30 cellular contexts compared by ENCODE assay signal in genomic region chr7:66467887-66468286, GRCh38.
"Had no signal": no experiment of that assay in that cellular context is flagged by ENCODE, and none has a peak within 500 bp of the region (broad histone marks: within the 10 kb centered on the region; RNA-seq: fewer than 3 reads in every experiment).

No MANE protein-coding gene starts in this region.

- H2AFZ ChIP-seq: neural progenitor cell, parathyroid adenoma had no signal

- H3K27ac ChIP-seq: neural progenitor cell, ovary, parathyroid adenoma, psoas muscle, skin epidermis, suprapubic skin, testis, tibial artery, transverse colon, upper lobe of right lung, uterus had no signal

- H3K4me3 ChIP-seq: neural progenitor cell, ovary, psoas muscle, skin epidermis, suprapubic skin, testis, tibial artery, transverse colon, upper lobe of right lung, uterus had no signal

- H3K4me1 Mint-ChIP-seq: naive thymus-derived CD4-positive, alpha-beta T cell; nephron; neural progenitor cell; stimulated activated memory B cell treated with anti-CD40 and anti-IgM and Interleukin-4, amounts not matched to agents 10 μg/mL and 1 μg/mL and 100 μg/mL, for 72 hours had no signal

- DNase-seq: naive thymus-derived CD4-positive, alpha-beta T cell; natural killer cell; occipital lobe; ovary; posterior cingulate gyrus; psoas muscle; right cardiac atrium; stimulated activated CD4-positive, alpha-beta T cell treated with anti-CD3 and anti-CD28 coated beads, Interleukin-15, amount 100 ng/mL, for 24 hours; stimulated activated CD4-positive, alpha-beta T cell treated with anti-CD3 and anti-CD28 coated beads, Interleukin-2, amount 100 ng/mL, for 24 hours; stimulated activated CD4-positive, alpha-beta T cell treated with anti-CD3 and anti-CD28 coated beads, Interleukin-2, amount 100 ng/mL, for 48 hours; stimulated activated CD4-positive, alpha-beta T cell treated with anti-CD3 and anti-CD28 coated beads, Interleukin-4, amount 100 ng/mL, for 4 hours; stimulated activated CD8-positive, alpha-beta memory T cell treated with anti-CD3 and anti-CD28 coated beads, Interleukin-4, amount 100 ng/mL, for 48 hours; stimulated activated naive CD4-positive, alpha-beta T cell; stimulated activated naive CD8-positive, alpha-beta T cell treated with anti-CD3 and anti-CD28 coated beads, Interleukin-15, amount 100 ng/mL, for 72 hours; stimulated activated naive CD8-positive, alpha-beta T cell treated with anti-CD3 and anti-CD28 coated beads, Interleukin-15, Interleukin-2, amounts not matched to agents 100 U/mL and 50 U/mL, for 24 hours; substantia nigra; testis; tibial artery; transverse colon; upper lobe of right lung; uterus had no signal

- H3K36me3 ChIP-seq: neural progenitor cell, ovary, suprapubic skin, transverse colon, upper lobe of right lung, uterus had no signal

- H3K9ac ChIP-seq: neural progenitor cell, parathyroid adenoma had no signal

- ATAC-seq: naive thymus-derived CD4-positive, alpha-beta T cell; natural killer cell; psoas muscle; right cardiac atrium; sciatic nerve; stimulated activated memory B cell treated with anti-CD40 and anti-IgM and Interleukin-4, amounts not matched to agents 10 μg/mL and 1 μg/mL and 100 μg/mL, for 72 hours; stimulated activated naive CD8-positive, alpha-beta T cell treated with anti-CD3 and anti-CD28 coated beads, Interleukin-15, amount 100 ng/mL, for 72 hours; stimulated activated naive CD8-positive, alpha-beta T cell treated with anti-CD3 and anti-CD28 coated beads, Interleukin-15, Interleukin-2, amounts not matched to agents 100 U/mL and 50 U/mL, for 24 hours; upper lobe of right lung had no signal

- H3K4me2 ChIP-seq: neural progenitor cell had no signal

- H3K27me3 Mint-ChIP-seq: naive thymus-derived CD4-positive, alpha-beta T cell; progenitor cell of endocrine pancreas; stimulated activated memory B cell treated with anti-CD40 and anti-IgM and Interleukin-4, amounts not matched to agents 10 μg/mL and 1 μg/mL and 100 μg/mL, for 72 hours; stimulated activated naive CD8-positive, alpha-beta T cell treated with anti-CD3 and anti-CD28 coated beads, Interleukin-15, amount 100 ng/mL, for 72 hours; type B pancreatic cell had no signal

- H3K4me3 Mint-ChIP-seq: naive thymus-derived CD4-positive, alpha-beta T cell; natural killer cell; nephron; neural progenitor cell; stimulated activated memory B cell treated with anti-CD40 and anti-IgM and Interleukin-4, amounts not matched to agents 10 μg/mL and 1 μg/mL and 100 μg/mL, for 72 hours; stimulated activated naive CD8-positive, alpha-beta T cell treated with anti-CD3 and anti-CD28 coated beads, Interleukin-15, amount 100 ng/mL, for 72 hours; type B pancreatic cell had no signal

- H3K27ac Mint-ChIP-seq: naive thymus-derived CD4-positive, alpha-beta T cell; natural killer cell; nephron; neural progenitor cell; progenitor cell of endocrine pancreas; stimulated activated memory B cell treated with anti-CD40 and anti-IgM and Interleukin-4, amounts not matched to agents 10 μg/mL and 1 μg/mL and 100 μg/mL, for 72 hours; stimulated activated naive CD8-positive, alpha-beta T cell treated with anti-CD3 and anti-CD28 coated beads, Interleukin-15, amount 100 ng/mL, for 72 hours; type B pancreatic cell had no signal

- H3K27me3 ChIP-seq: neural progenitor cell, ovary, suprapubic skin, testis, tibial artery, transverse colon, upper lobe of right lung, uterus had no signal

- H3K36me3 Mint-ChIP-seq: natural killer cell had no signal

- H3K9me3 ChIP-seq: ovary, psoas muscle, suprapubic skin, testis, tibial artery, transverse colon, upper lobe of right lung, uterus had no signal

- H3K9me3 Mint-ChIP-seq: naive thymus-derived CD4-positive, alpha-beta T cell; natural killer cell; nephron; neural progenitor cell; stimulated activated memory B cell treated with anti-CD40 and anti-IgM and Interleukin-4, amounts not matched to agents 10 μg/mL and 1 μg/mL and 100 μg/mL, for 72 hours; stimulated activated naive CD8-positive, alpha-beta T cell treated with anti-CD3 and anti-CD28 coated beads, Interleukin-15, amount 100 ng/mL, for 72 hours; type B pancreatic cell had no signal

- H3K4me1 ChIP-seq: neural progenitor cell, parathyroid adenoma, psoas muscle, suprapubic skin, testis, tibial artery, upper lobe of right lung, uterus had no signal
